9 cellular contexts compared by ENCODE assay signal in the genomic region with DNA sequence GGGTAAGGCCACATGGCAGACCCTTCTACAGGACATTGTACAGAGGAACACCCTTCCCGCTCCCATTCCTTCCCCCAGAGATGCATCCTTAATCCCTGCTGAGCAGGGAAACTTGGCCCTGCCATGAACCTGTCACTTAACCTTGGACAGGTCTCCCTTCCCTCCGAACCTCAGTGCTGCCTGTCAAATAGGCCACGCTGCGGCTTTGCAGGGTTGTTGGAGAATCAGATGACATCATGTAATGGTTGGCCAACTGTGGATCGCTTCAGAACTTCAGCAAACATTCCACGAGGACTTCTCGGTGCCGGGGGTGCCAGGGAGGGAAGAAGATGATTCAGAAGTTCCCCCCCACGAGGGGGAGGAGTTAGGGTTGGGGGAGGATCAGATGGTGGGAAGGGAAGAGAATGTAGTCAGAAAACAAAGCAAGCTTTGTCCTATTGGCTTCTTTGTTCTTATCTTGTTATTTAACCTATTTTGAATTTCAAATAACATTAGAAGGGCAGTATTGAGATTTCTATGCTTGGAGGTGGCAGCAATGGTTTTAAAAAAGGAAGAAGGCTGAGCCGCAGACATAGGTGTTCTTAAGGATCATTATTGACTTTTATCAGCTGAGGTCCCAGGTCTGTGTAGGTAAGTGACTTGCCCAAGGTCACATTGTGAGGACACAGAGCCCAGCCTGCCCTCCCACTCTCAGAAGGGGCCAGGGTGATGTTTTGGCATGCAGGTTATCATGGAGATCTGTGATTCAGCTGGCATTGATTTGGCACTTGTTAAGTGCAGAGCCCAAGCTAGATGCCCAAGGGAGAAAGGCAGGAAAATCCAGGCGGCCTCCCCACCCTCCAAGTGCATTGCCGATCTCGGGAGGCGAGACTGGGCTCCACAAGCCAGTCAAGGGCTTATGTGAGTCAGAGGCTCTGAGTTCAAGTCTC. TPM values are rescaled to one million over a fixed set of nuclear protein-coding genes. Genes with fewer than 3 reads are reported as not detected.
DNase-seq lines count a peak whose midpoint lies in the region; ATAC-seq, FAIRE-seq and TF ChIP-seq lines count a peak whose summit lies in the region.
"Had no signal": no experiment of that assay in that cellular context is flagged by ENCODE, and none has a peak within 500 bp of the region (broad histone marks: within the 10 kb centered on the region; RNA-seq: fewer than 3 reads in every experiment).

No MANE protein-coding gene starts in this region.

- no peaks in the 10 kb centered on the region for H3K9me3 ChIP-seq in A549

- peaks cover 25% of the 10 kb centered on the region for H3K27me3 Mint-ChIP-seq in activated T-cell treated with anti-CD3 and anti-CD28 coated beads, Interleukin-2, amount 50 U/mL, for 72 hours (ENCODE audit: low read depth)

- H3K27ac Mint-ChIP-seq in activated T-cell treated with anti-CD3 and anti-CD28 coated beads, Interleukin-2, amount 50 U/mL, for 72 hours = no peak overlapping the region

- no peak for TF ChIP-seq EP300 in A549 (IDR thresholded peaks at IDR 0.05)

- ATAC-seq in A549 = peak; percentile 31 to 35; a peak in 4 of 6 replicates
- no peak for ATAC-seq in activated T-cell treated with anti-CD3 and anti-CD28 coated beads, Interleukin-2, amount 50 U/mL, for 72 hours (replicated peaks in 1 of 2)

- CTCF ChIA-PET in A549 (lab: Yijun Ruan, JAX) = interaction anchor here (0.9 to 18.5 kb wide), 11 partner anchors 16 to 107 kb away, joined by 3 to 771 read pairs (median 4); a partner anchor contains a TSS

- WGBS in A549 (ENCODE audit: missing lambda C conversion rate) = 11% methylated on average over 9 of the region's 14 CpGs

- peaks cover 0 to 2% of the 10 kb centered on the region in 2 donors for H3K36me3 Mint-ChIP-seq in activated T-cell treated with anti-CD3 and anti-CD28 coated beads, Interleukin-2, amount 50 U/mL, for 72 hours (ENCODE audit: insufficient read depth in 2 of 2)

- no peak for TF ChIP-seq RAD21 in A549 (conservative IDR thresholded peaks at IDR 0.05 in 1 of 2, IDR thresholded peaks at IDR 0.05 in 1 of 2)

- peak overlapping the region; percentile 100 for H3K27ac ChIP-seq in A549

- peak; percentile 73 to 83 for DNase-seq in A549 (ENCODE audit: low read depth in 1 of 2, low spot score in 1 of 2)
- DNase-seq in NCI-H226 = peak; percentile 90
- DNase-seq in epithelial cell of esophagus (ENCODE audit: low read depth) = peak; percentile 95
- DNase-seq in myocyte (ENCODE audit: low read depth) = peak; percentile 94
- DNase-seq in NCI-H1930 (lab: John Stamatoyannopoulos, UW) = no peak
- no peak for DNase-seq in NOMO-1 treated with DMSO at 0.1 percent for 48 hours (lab: John Stamatoyannopoulos, UW; ENCODE audit: unreplicated experiment)
- DNase-seq in activated T-cell treated with anti-CD3 and anti-CD28 coated beads, Interleukin-2, amount 50 U/mL, for 72 hours = no peak
- no peak for DNase-seq in CD1c-positive myeloid dendritic cell (ENCODE audit: extremely low spot score)

- H3K9me3 Mint-ChIP-seq in activated T-cell treated with anti-CD3 and anti-CD28 coated beads, Interleukin-2, amount 50 U/mL, for 72 hours = no peaks in the 10 kb centered on the region

- TF ChIP-seq CTCF in A549 (IDR thresholded peaks at IDR 0.05) (no peak), epithelial cell of esophagus (IDR thresholded peaks at IDR 0.05; ENCODE audit: insufficient read depth, low read depth, low read length, missing control alignments) (no peak)

- no peak for TF ChIP-seq POLR2A in A549 (IDR thresholded peaks at IDR 0.05; ENCODE audit: low read length)

- no peak for FAIRE-seq in A549 (lab: Jason Lieb, UNC)
- FAIRE-seq: TTC549 had no signal

- H3K4me1 Mint-ChIP-seq in activated T-cell treated with anti-CD3 and anti-CD28 coated beads, Interleukin-2, amount 50 U/mL, for 72 hours (ENCODE audit: low read depth) = peaks cover 38% of the 10 kb centered on the region

- POLR2A ChIA-PET in A549 (lab: Yijun Ruan, JAX) = interaction anchor here (1.0 to 1.5 kb wide), 2 partner anchors 22 to 29 kb away, joined by 3 to 5 read pairs; no protein-coding TSS in a partner anchor

- H3K4me3 ChIP-seq in A549 = peak overlapping the region; percentile 16; the same call in 2 of the 3 replicates
- no peak overlapping the region for H3K4me3 ChIP-seq in epithelial cell of esophagus (ENCODE audit: low read length)

- H3K4me2 ChIP-seq in A549 = peak overlapping the region; percentile 98

- peaks cover 48% of the 10 kb centered on the region for H3K4me1 ChIP-seq in A549

- no peak overlapping the region for H3K4me3 Mint-ChIP-seq in activated T-cell treated with anti-CD3 and anti-CD28 coated beads, Interleukin-2, amount 50 U/mL, for 72 hours

TF ChIP-seq in A549, 52 proteins besides CTCF, POLR2A, EP300 and RAD21 (continues in another document):
- TF ChIP-seq PHF8 (IDR thresholded peaks at IDR 0.05; ENCODE audit: borderline replicate concordance, low read depth) (no peak), MAFK (IDR thresholded peaks at IDR 0.05; ENCODE audit: partially characterized antibody) (no peak), CBX2 (IDR thresholded peaks at IDR 0.05; ENCODE audit: borderline replicate concordance, low read depth) (no peak), FOSL2 (IDR thresholded peaks at IDR 0.05) (no peak), FOSL2 (CRISPR knock-in tag; IDR thresholded peaks at IDR 0.05) (peak; percentile 59)
- TF ChIP-seq, protein P1, sequence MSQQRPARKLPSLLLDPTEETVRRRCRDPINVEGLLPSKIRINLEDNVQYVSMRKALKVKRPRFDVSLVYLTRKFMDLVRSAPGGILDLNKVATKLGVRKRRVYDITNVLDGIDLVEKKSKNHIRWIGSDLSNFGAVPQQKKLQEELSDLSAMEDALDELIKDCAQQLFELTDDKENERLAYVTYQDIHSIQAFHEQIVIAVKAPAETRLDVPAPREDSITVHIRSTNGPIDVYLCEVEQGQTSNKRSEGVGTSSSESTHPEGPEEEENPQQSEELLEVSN (IDR thresholded peaks at IDR 0.05; ENCODE audit: borderline replicate concordance, low read depth) = peak; percentile 50; the same call in 1 of the 2 replicates

RNA-seq across cellular contexts. Expression of a gene that starts 3.1 kb away (rescaled TPM):
- polyA plus RNA-seq in A549 (2011; rRNA removed) (12.2 and 16.0 TPM in 2 replicates), A549 (2017; fragmentation: RNase III; extraction: RNeasy Plus Mini Kit Qiagen cat#74134 plus additional on column Dnase treatment) (20.2 to 21.5 TPM (median 20.3 TPM) in 3 replicates)
- 23.4 and 33.7 TPM in 2 replicates for polyA plus RNA-seq in A549 (2012; cell fraction: cytosol; rRNA removed)
- polyA plus RNA-seq in A549 (2012; cell fraction: nucleus; rRNA removed) = 21.3 and 29.9 TPM in 2 replicates
- 9.8 and 15.0 TPM in 2 replicates for polyA minus RNA-seq in A549 (2011; rRNA and poly(A)+ RNA removed)
- total RNA-seq in myocyte = 76.4 and 76.6 TPM in 2 replicates
- polyA plus RNA-seq in myocyte (2012) = 168 TPM
- 1 to 10 TPM; 4.0 to 4.6 TPM for total RNA-seq in activated T-cell treated with anti-CD3 and anti-CD28 coated beads, Interleukin-2, amount 50 U/mL, for 72 hours

RNA-seq across cellular contexts. Expression of a gene that starts 16.5 kb away (rescaled TPM):
- polyA plus RNA-seq in A549 (2011; rRNA removed) (1.1 and 2.0 TPM in 2 replicates), A549 (2017; fragmentation: RNase III; extraction: RNeasy Plus Mini Kit Qiagen cat#74134 plus additional on column Dnase treatment) (0.45 to 0.75 TPM (median 0.63 TPM) in 3 replicates)
- 0.22 and 0.39 TPM in 2 replicates for polyA plus RNA-seq in A549 (2012; cell fraction: cytosol; rRNA removed)
- polyA plus RNA-seq in A549 (2012; cell fraction: nucleus; rRNA removed) = 0.14 TPM in 1 of 2 replicates, not detected in the other
- polyA minus RNA-seq in A549 (2011; rRNA and poly(A)+ RNA removed) = not detected in 2 replicates
- total RNA-seq in myocyte = not detected in 2 replicates
- not detected for polyA plus RNA-seq in myocyte (2012)
- total RNA-seq in activated T-cell treated with anti-CD3 and anti-CD28 coated beads, Interleukin-2, amount 50 U/mL, for 72 hours = not detected

RNA-seq across cellular contexts. Expression of a gene that starts 44.2 kb away (rescaled TPM):
- polyA plus RNA-seq in A549 (2011; rRNA removed) = 8.3 and 11.1 TPM in 2 replicates
- 16.0 and 23.0 TPM in 2 replicates for polyA plus RNA-seq in A549 (2012; cell fraction: cytosol; rRNA removed)
- 52.8 and 67.1 TPM in 2 replicates for polyA plus RNA-seq in A549 (2012; cell fraction: nucleus; rRNA removed)
- polyA plus RNA-seq in A549 (2017; fragmentation: RNase III; extraction: RNeasy Plus Mini Kit Qiagen cat#74134 plus additional on column Dnase treatment) = 14.1 to 16.1 TPM (median 15.3 TPM) in 3 replicates
- 12.5 and 17.6 TPM in 2 replicates for polyA minus RNA-seq in A549 (2011; rRNA and poly(A)+ RNA removed)
- 5.7 and 7.3 TPM in 2 replicates for total RNA-seq in myocyte
- polyA plus RNA-seq in myocyte (2012) = 1.4 TPM
- total RNA-seq in activated T-cell treated with anti-CD3 and anti-CD28 coated beads, Interleukin-2, amount 50 U/mL, for 72 hours = under 1 TPM in 1 of 2 donors, not detected in 1; 0.25 TPM

RNA-seq across cellular contexts. Expression of a gene that starts 45.2 kb away (rescaled TPM):
- polyA plus RNA-seq in A549 (2011; rRNA removed) (20.5 and 22.0 TPM in 2 replicates), A549 (2017; fragmentation: RNase III; extraction: RNeasy Plus Mini Kit Qiagen cat#74134 plus additional on column Dnase treatment) (23.5 to 28.4 TPM (median 26.1 TPM) in 3 replicates)
- 25.4 and 29.6 TPM in 2 replicates for polyA plus RNA-seq in A549 (2012; cell fraction: cytosol; rRNA removed)
- polyA plus RNA-seq in A549 (2012; cell fraction: nucleus; rRNA removed) = 116 and 166 TPM in 2 replicates
- polyA minus RNA-seq in A549 (2011; rRNA and poly(A)+ RNA removed) = 18.1 and 19.4 TPM in 2 replicates
- total RNA-seq in myocyte = 50.6 and 65.0 TPM in 2 replicates
- polyA plus RNA-seq in myocyte (2012) = 54.1 TPM
- total RNA-seq in activated T-cell treated with anti-CD3 and anti-CD28 coated beads, Interleukin-2, amount 50 U/mL, for 72 hours = 10 to 100 TPM; 81.5 to 96.2 TPM

Comparison
In these comparisons a context has a peak if more than half of its experiments do, and no peak if none do; other contexts are left out.
1. ATAC-seq: peak in A549 (2 of 2); none in activated T-cell treated with anti-CD3 and anti-CD28 coated beads, Interleukin-2, amount 50 U/mL, for 72 hours (0 of 2).
2. DNase-seq: peak in A549 (2 of 2), NCI-H226 (single experiment), epithelial cell of esophagus (single experiment) and myocyte (single experiment); none in NCI-H1930 (0 of 2), NOMO-1 treated with DMSO at 0.1 percent for 48 hours (single experiment), activated T-cell treated with anti-CD3 and anti-CD28 coated beads, Interleukin-2, amount 50 U/mL, for 72 hours (0 of 2) and CD1c-positive myeloid dendritic cell (single experiment).
3. RNA of a gene that starts 3.1 kb away (total RNA-seq): 76.4 to 76.6 TPM in myocyte; 4.0 to 4.6 TPM in activated T-cell treated with anti-CD3 and anti-CD28 coated beads, Interleukin-2, amount 50 U/mL, for 72 hours; every median in the first group is over 10 times any median in the second.